In genomic region chr17:27760069-27760885, GRCh38 we compare ENCODE assay signal across 8 cellular contexts. TPM values are rescaled to one million over a fixed set of nuclear protein-coding genes. Genes with fewer than 3 reads are reported as not detected.
A peak's percentile ranks its signal among the peaks of the same experiment; 100 is the strongest.
DNase-seq lines count a peak whose midpoint lies in the region; ATAC-seq and TF ChIP-seq lines count a peak whose summit lies in the region.

No MANE protein-coding gene starts in this region.

- POLR2A ChIA-PET in CD8-positive, alpha-beta memory T cell (lab: Charles Lee): no interaction called here

- no peaks in the 10 kb centered on the region for H3K9me3 ChIP-seq in CD8-positive, alpha-beta memory T cell (ENCODE audit: low read length)
- H3K9me3 ChIP-seq in RWPE2 (ENCODE audit: severe bottlenecking) (no peaks in the 10 kb centered on the region), cardiac muscle cell (ENCODE audit: low read depth) (no peaks in the 10 kb centered on the region), psoas muscle (no peaks in the 10 kb centered on the region), aorta (ENCODE audit: control insufficient read depth, low read length) (no peaks in the 10 kb centered on the region)

- no peaks in the 10 kb centered on the region for H3K36me3 ChIP-seq in CD8-positive, alpha-beta memory T cell (ENCODE audit: insufficient read depth, low read length)
- no peaks in the 10 kb centered on the region for H3K36me3 ChIP-seq in RWPE2 (ENCODE audit: low read depth)
- no peaks in the 10 kb centered on the region for H3K36me3 ChIP-seq in cardiac muscle cell
- no peaks in the 10 kb centered on the region for H3K36me3 ChIP-seq in psoas muscle (ENCODE audit: insufficient read depth in 1 of 2, low read depth in 1 of 2)
- H3K36me3 ChIP-seq in aorta (ENCODE audit: control insufficient read depth in 1 of 2, insufficient read depth in 2 of 2, low read length in 1 of 2): no peaks in the 10 kb centered on the region

- no peak overlapping the region for H3K4me3 Mint-ChIP-seq in CD8-positive, alpha-beta memory T cell
- H3K4me3 Mint-ChIP-seq in HFFc6: no peak overlapping the region

- CTCF ChIA-PET in CD8-positive, alpha-beta memory T cell (lab: Charles Lee): interaction anchor here (0.6 to 2.6 kb wide), 11 partner anchors 11 to 492 kb away, joined by 3 to 37 read pairs (median 6); no protein-coding TSS in a partner anchor

- ATAC-seq in RWPE2 (ENCODE audit: low read depth) (peak; percentile 51), psoas muscle (peak in 3 of 4 donors; percentile 46 to 65 (median 56)), aorta (ENCODE audit: low FRiP score) (peak; percentile 40), HG03135 (IDR thresholded peaks at IDR 0.05; ENCODE audit: unreplicated experiment) (no peak)

- intact Hi-C loops in psoas muscle (cut with DNase I): loop anchor here (5.0 kb wide), 2 partner anchors 103 to 122 kb away; no protein-coding TSS in a partner anchor
- intact Hi-C loops in aorta (cut with DNase I): no loop called here

- TF ChIP-seq CTCF in HFFc6 (IDR thresholded peaks at IDR 0.05) (peak; percentile 99), RWPE2 (IDR thresholded peaks at IDR 0.05; ENCODE audit: poor library complexity, severe bottlenecking) (peak; percentile 86), cardiac muscle cell (IDR thresholded peaks at IDR 0.05; ENCODE audit: low read depth, low read length) (peak; percentile 89), psoas muscle (IDR thresholded peaks at IDR 0.05) (peak; percentile 91)

- peak; percentile 40 to 76 (median 60) for DNase-seq in CD8-positive, alpha-beta memory T cell
- DNase-seq in HFFc6 (peak; percentile 16), RWPE2 (ENCODE audit: low spot score) (no peak), cardiac muscle cell (ENCODE audit: low read depth in 1 of 2, low spot score in 1 of 2) (peak; percentile 48 to 61), psoas muscle (peak; percentile 63 to 76), aorta (peak; percentile 69 to 89)
- DNase-seq in activated naive CD4-positive, alpha-beta T cell (lab: John Stamatoyannopoulos, UW): peak; percentile 52 to 74 (median 62)

- H3K9me3 Mint-ChIP-seq in CD8-positive, alpha-beta memory T cell: no peaks in the 10 kb centered on the region
- no peaks in the 10 kb centered on the region for H3K9me3 Mint-ChIP-seq in HFFc6

- peaks cover 2 to 11% of the 10 kb centered on the region in 2 donors for H3K27me3 Mint-ChIP-seq in CD8-positive, alpha-beta memory T cell
- H3K27me3 Mint-ChIP-seq in HFFc6 (ENCODE audit: insufficient read depth): peaks cover 17% of the 10 kb centered on the region

- 43 to 60% (median 58%) methylated on average over 28 of the region's 28 CpGs for WGBS in psoas muscle, 3 donors
- 50 to 59% methylated on average over 27 to 28 of the region's 28 CpGs for WGBS in aorta, 2 donors

- no peaks in the 10 kb centered on the region for H3K4me1 ChIP-seq in CD8-positive, alpha-beta memory T cell (ENCODE audit: insufficient read depth, low read length)
- H3K4me1 ChIP-seq in RWPE2 (ENCODE audit: insufficient read depth, poor library complexity, severe bottlenecking) (no peaks in the 10 kb centered on the region), cardiac muscle cell (ENCODE audit: low read depth) (no peaks in the 10 kb centered on the region), psoas muscle (no peaks in the 10 kb centered on the region), aorta (ENCODE audit: control insufficient read depth in 1 of 2, insufficient read depth in 2 of 2, low read length in 2 of 2) (no peaks in the 10 kb centered on the region)

- H3K27ac ChIP-seq in CD8-positive, alpha-beta memory T cell (ENCODE audit: low read depth, low read length): no peak overlapping the region
- H3K27ac ChIP-seq in RWPE2 (ENCODE audit: poor library complexity, severe bottlenecking) (no peak overlapping the region), cardiac muscle cell (no peak overlapping the region), psoas muscle (no peak overlapping the region), aorta (ENCODE audit: low read depth in 1 of 2, low read length in 2 of 2) (no peak overlapping the region)

- H3K4me1 Mint-ChIP-seq in CD8-positive, alpha-beta memory T cell: no peaks in the 10 kb centered on the region
- no peaks in the 10 kb centered on the region for H3K4me1 Mint-ChIP-seq in HFFc6 (ENCODE audit: low read depth)

- no peaks in the 10 kb centered on the region for H3K36me3 Mint-ChIP-seq in CD8-positive, alpha-beta memory T cell
- H3K36me3 Mint-ChIP-seq in HFFc6 (ENCODE audit: low read depth): no peaks in the 10 kb centered on the region

- H3K27me3 ChIP-seq in CD8-positive, alpha-beta memory T cell (ENCODE audit: insufficient read depth, low read length, poor library complexity, severe bottlenecking): no peaks in the 10 kb centered on the region
- no peaks in the 10 kb centered on the region for H3K27me3 ChIP-seq in RWPE2 (ENCODE audit: insufficient read depth, poor library complexity, severe bottlenecking)
- H3K27me3 ChIP-seq in cardiac muscle cell: no peaks in the 10 kb centered on the region
- no peaks in the 10 kb centered on the region for H3K27me3 ChIP-seq in psoas muscle (ENCODE audit: insufficient read depth in 3 of 3, low read length in 2 of 3)
- H3K27me3 ChIP-seq in aorta (ENCODE audit: control insufficient read depth in 1 of 2, insufficient read depth in 2 of 2, low read length in 1 of 2): no peaks in the 10 kb centered on the region

- H3K27ac Mint-ChIP-seq in CD8-positive, alpha-beta memory T cell: no peak overlapping the region
- no peak overlapping the region for H3K27ac Mint-ChIP-seq in HFFc6

- no peak overlapping the region for H3K4me3 ChIP-seq in CD8-positive, alpha-beta memory T cell (ENCODE audit: low read length)
- H3K4me3 ChIP-seq in RWPE2 (ENCODE audit: severe bottlenecking) (no peak overlapping the region), cardiac muscle cell (no peak overlapping the region), psoas muscle (no peak overlapping the region), aorta (ENCODE audit: low read length in 2 of 2) (no peak overlapping the region)

RNA-seq across cellular contexts. Expression of gene NOS2, which starts 40.1 kb away (rescaled TPM):
- total RNA-seq in CD8-positive, alpha-beta memory T cell: under 1 TPM in 1 of 2 experiments, not detected in 1; 0.07 TPM
- not detected for polyA plus RNA-seq in CD8-positive, alpha-beta memory T cell
- not detected for total RNA-seq in HFFc6 (2021; fragmentation: NEBNext Ultra II Directional; extraction: Animal tissue kit (Norgen Biotek cat#: 25700))
- total RNA-seq in cardiac muscle cell: 0.04 and 0.54 TPM in 2 replicates
- polyA plus RNA-seq in cardiac muscle cell: 0.20 TPM in 1 of 2 replicates, not detected in the other
- total RNA-seq in psoas muscle: under 1 TPM; 0.06 to 0.79 (median 0.29) TPM
- under 1 TPM; 0.09 to 0.14 (median 0.09) TPM for polyA plus RNA-seq in psoas muscle
- total RNA-seq in aorta: under 1 TPM; 0.16 to 0.48 TPM
- under 1 TPM; 0.36 to 0.38 TPM for polyA plus RNA-seq in aorta

Comparison
In these comparisons a context has a peak if more than half of its experiments do, and no peak if none do; other contexts are left out.
1. intact Hi-C loops: an anchor here in psoas muscle (5.0 kb wide); none called in aorta.